16 cellular contexts compared by ENCODE assay signal in the genomic region with DNA sequence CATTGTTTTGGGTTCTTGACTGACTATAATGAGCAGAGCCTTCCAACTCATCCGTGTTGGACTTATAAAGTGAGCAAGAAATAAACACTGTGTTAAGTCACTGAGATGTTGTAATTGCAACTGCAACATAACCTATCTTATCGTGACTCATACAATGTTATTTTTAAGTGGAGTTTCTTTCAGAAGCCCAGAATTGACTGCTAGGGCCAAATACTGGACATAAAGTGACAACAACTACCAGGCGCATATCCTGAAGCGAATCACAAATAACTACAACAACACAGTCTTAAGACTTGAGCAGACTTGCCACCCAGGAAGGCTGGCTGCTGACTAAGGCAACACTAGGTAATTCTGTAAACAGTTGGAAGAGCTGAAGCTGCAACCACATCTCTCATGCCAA.
DNase-seq lines count a peak whose midpoint lies in the region; ATAC-seq and TF ChIP-seq lines count a peak whose summit lies in the region.
"Had no signal": no experiment of that assay in that cellular context is flagged by ENCODE, and none has a peak within 500 bp of the region (broad histone marks: within the 10 kb centered on the region; RNA-seq: fewer than 3 reads in every experiment).

No MANE protein-coding gene starts in this region.

- ATAC-seq in RWPE2 (ENCODE audit: low read depth) (peak; percentile 96), HG03095 (IDR thresholded peaks at IDR 0.05; ENCODE audit: unreplicated experiment) (no peak)
- ATAC-seq: sciatic nerve, T-cell had no signal

- H3K27me3 ChIP-seq in GM06990 (replicated peaks; ENCODE audit: control insufficient read depth, insufficient read depth, low read length) (no peaks in the 10 kb centered on the region), RWPE2 (ENCODE audit: insufficient read depth, poor library complexity, severe bottlenecking) (no peaks in the 10 kb centered on the region)
- H3K27me3 ChIP-seq: colonic mucosa had no signal

- no peaks in the 10 kb centered on the region for H3K36me3 ChIP-seq in GM06990 (ENCODE audit: control insufficient read depth, insufficient read depth, low read length)
- no peaks in the 10 kb centered on the region for H3K36me3 ChIP-seq in RWPE2 (ENCODE audit: low read depth)
- H3K36me3 ChIP-seq: colonic mucosa had no signal

- peak; percentile 6 for DNase-seq in GM06990 (ENCODE audit: extremely low read depth, insufficient read length)
- DNase-seq in RWPE2 (ENCODE audit: low spot score): no peak
- DNase-seq in fibroblast of villous mesenchyme (ENCODE audit: low read depth): peak; percentile 89
- DNase-seq in retinal pigment epithelial cell (ENCODE audit: low read depth): peak; percentile 31
- DNase-seq in T-helper 2 cell: no peak
- no peak for DNase-seq in KG1 (lab: John Stamatoyannopoulos, UW)
- DNase-seq in NCI-H524 (lab: John Stamatoyannopoulos, UW): no peak
- DNase-seq: activated CD4-positive, alpha-beta T cell treated with anti-CD3 and anti-CD28 coated beads, Interleukin-2, amount 10 ng/mL, durations not matched to agents 24 days and 14 days; activated gamma-delta T cell treated with Interleukin-2 at 50 U/mL for 16 hours; CD8-positive, alpha-beta memory T cell; colonic mucosa; hippocampal formation; NCI-H748 treated with DMSO at 0.1 percent for 48 hours; T-cell had no signal

- H3K4me3 ChIP-seq in GM06990 (replicated peaks; ENCODE audit: low read depth, low read length): no peak overlapping the region
- no peak overlapping the region for H3K4me3 ChIP-seq in RWPE2 (ENCODE audit: severe bottlenecking)
- no peak overlapping the region for H3K4me3 ChIP-seq in fibroblast of villous mesenchyme (ENCODE audit: low read depth, low read length)
- no peak overlapping the region for H3K4me3 ChIP-seq in retinal pigment epithelial cell (ENCODE audit: low read length)
- H3K4me3 ChIP-seq: colonic mucosa had no signal

- H3K4me1 ChIP-seq in RWPE2 (ENCODE audit: insufficient read depth, poor library complexity, severe bottlenecking): peaks cover 16% of the 10 kb centered on the region
- H3K4me1 ChIP-seq: colonic mucosa had no signal

- H3K9me3 ChIP-seq in RWPE2 (ENCODE audit: severe bottlenecking): no peaks in the 10 kb centered on the region
- H3K9me3 ChIP-seq: colonic mucosa had no signal

- no peak for TF ChIP-seq CTCF in GM06990 (IDR thresholded peaks at IDR 0.05; ENCODE audit: insufficient read depth, low read length, poor library complexity, severe bottlenecking)
- TF ChIP-seq CTCF in RWPE2 (IDR thresholded peaks at IDR 0.05; ENCODE audit: poor library complexity, severe bottlenecking): no peak
- TF ChIP-seq CTCF in fibroblast of villous mesenchyme (IDR thresholded peaks at IDR 0.05; ENCODE audit: insufficient read depth, low read depth, low read length): no peak
- TF ChIP-seq CTCF in retinal pigment epithelial cell (conservative IDR thresholded peaks at IDR 0.05; ENCODE audit: low read depth, low read length): no peak

- peak overlapping the region; percentile 13 for H3K27ac ChIP-seq in RWPE2 (ENCODE audit: poor library complexity, severe bottlenecking)
- H3K27ac ChIP-seq: colonic mucosa had no signal

Comparison
In these comparisons a context has a peak if more than half of its experiments do, and no peak if none do; other contexts are left out.
1. DNase-seq: peak in GM06990 (single experiment), fibroblast of villous mesenchyme (single experiment) and retinal pigment epithelial cell (single experiment); none in RWPE2 (single experiment), T-helper 2 cell (0 of 5), KG1 (single experiment) and NCI-H524 (0 of 2).